ENCODE assay signal across 11 cellular contexts in the genomic region with DNA sequence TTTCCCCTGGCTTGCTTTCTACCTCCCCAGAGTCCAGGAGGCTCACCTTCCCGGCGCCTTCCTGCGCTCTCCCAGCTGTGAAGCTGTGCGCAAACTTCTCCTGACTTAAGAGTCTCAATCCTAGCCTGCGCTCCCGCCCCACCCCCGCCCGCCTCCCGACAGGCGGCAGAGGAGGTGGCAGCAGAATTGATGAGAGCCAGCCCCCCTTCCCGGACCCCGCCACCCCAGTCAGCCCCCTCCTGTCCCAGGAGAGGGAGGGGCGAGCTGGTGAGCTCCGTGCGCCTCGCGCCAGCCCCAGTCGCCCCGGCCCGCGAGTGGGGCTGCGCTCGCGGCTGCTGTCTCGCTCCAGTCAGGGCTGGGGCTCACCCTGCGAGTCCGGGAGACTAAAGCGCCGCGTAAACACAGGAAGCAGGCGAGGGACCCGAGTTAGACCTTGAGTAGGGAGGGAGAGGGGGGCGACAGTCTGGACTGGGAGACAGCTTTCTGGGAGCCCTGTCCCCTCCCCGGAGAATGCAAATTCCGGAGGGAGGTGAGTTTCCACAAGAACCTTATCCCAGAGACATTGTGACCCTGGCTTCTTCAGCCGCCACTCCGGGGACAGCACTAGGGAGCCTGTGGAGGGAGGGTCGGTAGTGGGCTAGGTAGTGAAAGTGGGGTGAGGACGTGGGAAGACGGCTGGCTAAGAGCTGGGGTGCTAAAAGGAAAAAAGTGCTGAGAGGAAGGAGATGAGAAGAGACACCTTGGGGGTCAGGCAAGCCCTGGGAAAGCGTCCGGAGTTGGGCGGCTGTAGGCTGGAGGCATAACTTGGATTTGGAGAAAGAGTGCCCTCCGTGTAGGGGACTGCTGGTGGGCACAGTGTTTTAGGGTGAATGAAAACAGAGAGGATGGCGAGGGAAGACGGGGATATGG. TPM values are rescaled to one million over a fixed set of nuclear protein-coding genes. Genes with fewer than 3 reads are reported as not detected.
DNase-seq lines count a peak whose midpoint lies in the region; ATAC-seq, FAIRE-seq and TF ChIP-seq lines count a peak whose summit lies in the region.
"Had no signal": no experiment of that assay in that cellular context is flagged by ENCODE, and none has a peak within 500 bp of the region (broad histone marks: within the 10 kb centered on the region; RNA-seq: fewer than 3 reads in every experiment).

A gene (minus strand): TSS at position 79 of the 909 bp plus-strand sequence. CDS start 87,743 bp downstream, outside the sequence.

- 1% methylated on average over 17 to 25 of the region's 46 CpGs for WGBS in thyroid gland, 2 donors

- peaks cover 0 to 31% of the 10 kb centered on the region in 2 donors for H3K27me3 ChIP-seq in breast epithelium
- peaks cover 35% of the 10 kb centered on the region for H3K27me3 ChIP-seq in lower lobe of right lung (ENCODE audit: low read depth)
- H3K27me3 ChIP-seq in thyroid gland = no peaks in the 10 kb centered on the region

- intact Hi-C loops in breast epithelium (cut with DNase I; ENCODE audit: low total_unique reads) = no loop called here
- intact Hi-C loops in lower lobe of right lung (cut with DNase I) = no loop called here
- intact Hi-C loops in thyroid gland (cut with DNase I) = no loop called here

- peaks cover 4% of the 10 kb centered on the region for H3K4me1 Mint-ChIP-seq in stimulated activated naive CD8-positive, alpha-beta T cell treated with anti-CD3 and anti-CD28 coated beads, Interleukin-15, amount 100 ng/mL, for 72 hours
- H3K4me1 Mint-ChIP-seq: CD4-positive, CD25-positive, alpha-beta regulatory T cell had no signal

- peak within 1 kb of the TSS; percentile 14 to 53 (median 27) for H3K4me3 ChIP-seq in breast epithelium
- H3K4me3 ChIP-seq in lower lobe of right lung = peak within 1 kb of the TSS; percentile 37
- no peak within 1 kb of the TSS for H3K4me3 ChIP-seq in thyroid gland (replicated peaks in 1 of 3)

- H3K9me3 ChIP-seq in breast epithelium (no peaks in the 10 kb centered on the region), lower lobe of right lung (no peaks in the 10 kb centered on the region), thyroid gland (no peaks in the 10 kb centered on the region)

- no peaks in the 10 kb centered on the region for H3K9me3 Mint-ChIP-seq in stimulated activated naive CD8-positive, alpha-beta T cell treated with anti-CD3 and anti-CD28 coated beads, Interleukin-15, amount 100 ng/mL, for 72 hours

- H3K27ac ChIP-seq in breast epithelium (no peak within 1 kb of the TSS), lower lobe of right lung (no peak within 1 kb of the TSS), thyroid gland (no peak within 1 kb of the TSS)

- TF ChIP-seq CTCF in breast epithelium (IDR thresholded peaks at IDR 0.05) (no peak), lower lobe of right lung (IDR thresholded peaks at IDR 0.05) (no peak), thyroid gland (IDR thresholded peaks at IDR 0.05) (no peak)

- H3K27ac Mint-ChIP-seq in stimulated activated naive CD8-positive, alpha-beta T cell treated with anti-CD3 and anti-CD28 coated beads, Interleukin-15, amount 100 ng/mL, for 72 hours = no peak within 1 kb of the TSS
- H3K27ac Mint-ChIP-seq: CD4-positive, CD25-positive, alpha-beta regulatory T cell had no signal

- ATAC-seq in stimulated activated naive CD8-positive, alpha-beta T cell treated with anti-CD3 and anti-CD28 coated beads, Interleukin-15, amount 100 ng/mL, for 72 hours = peak; percentile 35
- ATAC-seq in stimulated activated naive CD8-positive, alpha-beta T cell treated with anti-CD3 and anti-CD28 coated beads, Interleukin-15, Interleukin-2, amounts not matched to agents 100 U/mL and 50 U/mL, for 24 hours = no peak
- peak; percentile 49 to 61 for ATAC-seq in lower lobe of right lung

- DNase-seq in stimulated activated naive CD8-positive, alpha-beta T cell treated with anti-CD3 and anti-CD28 coated beads, Interleukin-15, amount 100 ng/mL, for 72 hours = no peak
- no peak for DNase-seq in stimulated activated naive CD8-positive, alpha-beta T cell treated with anti-CD3 and anti-CD28 coated beads, Interleukin-15, Interleukin-2, amounts not matched to agents 100 U/mL and 50 U/mL, for 24 hours
- DNase-seq in breast epithelium (ENCODE audit: low spot score in 2 of 2) (no peak), lower lobe of right lung (peak; percentile 39), urothelium cell line (ENCODE audit: low spot score) (peak; percentile 65), dedifferentiated amniotic fluid mesenchymal stem cell (ENCODE audit: extremely low spot score) (no peak), thyroid gland (no peak)
- DNase-seq in stimulated activated CD8-positive, alpha-beta memory T cell treated with anti-CD3 and anti-CD28 coated beads, Interleukin-4, amount 100 ng/mL, for 48 hours = no peak
- DNase-seq: CD4-positive, CD25-positive, alpha-beta regulatory T cell; IMR-90 had no signal

- H3K4me3 Mint-ChIP-seq in stimulated activated naive CD8-positive, alpha-beta T cell treated with anti-CD3 and anti-CD28 coated beads, Interleukin-15, amount 100 ng/mL, for 72 hours = peak within 1 kb of the TSS in 1 of 2 donors; percentile 33
- H3K4me3 Mint-ChIP-seq: CD4-positive, CD25-positive, alpha-beta regulatory T cell had no signal

- TF ChIP-seq POLR2A in breast epithelium (IDR thresholded peaks at IDR 0.05) = no peak
- no peak for TF ChIP-seq POLR2A in thyroid gland (IDR thresholded peaks at IDR 0.05)

- FAIRE-seq in urothelium cell line (lab: Jason Lieb, UNC) = no peak
- FAIRE-seq: RCC 7860 had no signal

- H3K27me3 Mint-ChIP-seq in stimulated activated naive CD8-positive, alpha-beta T cell treated with anti-CD3 and anti-CD28 coated beads, Interleukin-15, amount 100 ng/mL, for 72 hours = peaks cover 45% of the 10 kb centered on the region

- no peaks in the 10 kb centered on the region for H3K4me1 ChIP-seq in breast epithelium
- peaks cover 14% of the 10 kb centered on the region for H3K4me1 ChIP-seq in lower lobe of right lung
- no peaks in the 10 kb centered on the region for H3K4me1 ChIP-seq in thyroid gland

- no peaks in the 10 kb centered on the region for H3K36me3 ChIP-seq in breast epithelium
- no peaks in the 10 kb centered on the region for H3K36me3 ChIP-seq in lower lobe of right lung
- H3K36me3 ChIP-seq in thyroid gland = no peaks in the 10 kb centered on the region

RNA-seq across cellular contexts. Expression of the gene that starts here (rescaled TPM):
- under 1 TPM; 0.15 to 0.80 (median 0.66) TPM for total RNA-seq in breast epithelium
- 0.24 TPM for total RNA-seq in lower lobe of right lung
- total RNA-seq in thyroid gland = under 1 TPM in 1 of 4 donors, not detected in 3; 0.11 TPM
- total RNA-seq: CD4-positive, CD25-positive, alpha-beta regulatory T cell; IMR-90 had no signal

Comparison
In these comparisons a context has a peak if more than half of its experiments do, and no peak if none do; other contexts are left out.
1. Peak in DNase-seq, ATAC-seq and H3K4me3 ChIP-seq in lower lobe of right lung; RNA of the gene not detected or under 1 TPM.
2. H3K4me3 ChIP-seq: peak in breast epithelium (3 of 3); none in thyroid gland (0 of 3).